In the genomic region with DNA sequence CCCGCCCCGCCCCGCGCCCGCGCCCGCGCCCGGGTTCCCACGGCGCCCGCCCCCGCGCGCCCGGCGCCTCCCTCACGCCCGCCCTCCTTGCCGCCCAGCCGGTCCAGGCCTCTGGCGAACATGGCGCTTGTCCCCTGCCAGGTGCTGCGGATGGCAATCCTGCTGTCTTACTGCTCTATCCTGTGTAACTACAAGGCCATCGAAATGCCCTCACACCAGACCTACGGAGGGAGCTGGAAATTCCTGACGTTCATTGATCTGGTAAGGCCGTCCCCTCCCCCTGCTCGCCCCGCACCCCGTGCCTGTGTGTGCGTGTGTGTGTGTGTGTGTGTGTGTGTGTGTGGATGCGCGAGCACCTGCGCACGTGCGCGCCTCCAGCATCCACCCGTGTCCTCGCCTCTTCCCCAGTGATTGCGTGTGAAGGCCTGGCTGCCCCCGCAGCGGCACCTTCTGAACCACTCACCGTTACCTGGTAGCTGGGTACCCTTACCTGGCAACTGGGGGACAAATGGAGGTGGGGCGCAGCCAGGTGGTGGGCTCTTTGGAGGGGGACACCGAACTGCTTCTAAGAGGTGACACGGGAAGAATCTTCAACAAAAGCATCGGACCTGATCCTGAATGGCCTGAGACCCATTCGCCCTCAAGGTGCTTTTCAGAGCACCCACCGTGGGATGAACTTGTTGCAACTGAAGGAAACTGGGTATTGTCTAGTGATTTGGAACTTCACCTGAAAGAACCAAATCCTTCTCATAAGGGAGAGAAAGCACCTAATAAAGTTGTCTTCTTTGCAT, we compare ENCODE assay signal across 8 cellular contexts. TPM values are rescaled to one million over a fixed set of nuclear protein-coding genes. Genes with fewer than 3 reads are reported as not detected.
DNase-seq lines count a peak whose midpoint lies in the region; ATAC-seq and TF ChIP-seq lines count a peak whose summit lies in the region.

A gene with protein sequence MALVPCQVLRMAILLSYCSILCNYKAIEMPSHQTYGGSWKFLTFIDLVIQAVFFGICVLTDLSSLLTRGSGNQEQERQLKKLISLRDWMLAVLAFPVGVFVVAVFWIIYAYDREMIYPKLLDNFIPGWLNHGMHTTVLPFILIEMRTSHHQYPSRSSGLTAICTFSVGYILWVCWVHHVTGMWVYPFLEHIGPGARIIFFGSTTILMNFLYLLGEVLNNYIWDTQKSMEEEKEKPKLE (plus strand): TSS at position 84 of the 791 bp plus-strand sequence. CDS start 37 bp downstream, at position 121.

- no peaks in the 10 kb centered on the region for H3K9me3 ChIP-seq in endodermal cell (ENCODE audit: control insufficient read depth, low read length)

- H3K36me3 Mint-ChIP-seq in activated CD8-positive, alpha-beta memory T cell treated with anti-CD3 and anti-CD28 coated beads, Interleukin-2, amount 10 ng/mL, durations not matched to agents 7 days and 5 days = peaks cover 1% of the 10 kb centered on the region
- H3K36me3 Mint-ChIP-seq in endodermal cell (ENCODE audit: low read depth) = no peaks in the 10 kb centered on the region

- H3K4me3 Mint-ChIP-seq in activated CD8-positive, alpha-beta memory T cell treated with anti-CD3 and anti-CD28 coated beads, Interleukin-2, amount 10 ng/mL, durations not matched to agents 7 days and 5 days = peak within 1 kb of the TSS; percentile 90
- H3K4me3 Mint-ChIP-seq in endodermal cell = peak within 1 kb of the TSS; percentile 87

- peak; percentile 68 for ATAC-seq in GM18511 (IDR thresholded peaks at IDR 0.05; ENCODE audit: unreplicated experiment)
- ATAC-seq in HG02642 (IDR thresholded peaks at IDR 0.05; ENCODE audit: poor library complexity, unreplicated experiment) = peak; percentile 81
- peak; percentile 81 for ATAC-seq in activated CD8-positive, alpha-beta memory T cell treated with anti-CD3 and anti-CD28 coated beads, Interleukin-2, amount 10 ng/mL, durations not matched to agents 7 days and 5 days

- peak within 1 kb of the TSS; percentile 90 for H3K27ac Mint-ChIP-seq in activated CD8-positive, alpha-beta memory T cell treated with anti-CD3 and anti-CD28 coated beads, Interleukin-2, amount 10 ng/mL, durations not matched to agents 7 days and 5 days
- peak within 1 kb of the TSS; percentile 95 for H3K27ac Mint-ChIP-seq in endodermal cell

- 9 to 47% methylated on average over 10 to 49 of the region's 50 CpGs for WGBS in endodermal cell (ENCODE audit: insufficient coverage in 1 of 2, insufficient read length in 1 of 2), 2 experiments

- H3K4me3 ChIP-seq in endodermal cell (ENCODE audit: low read length) = peak within 1 kb of the TSS; percentile 85

- TF ChIP-seq CTCF in endodermal cell (conservative IDR thresholded peaks at IDR 0.05) = no peak

- H3K27ac ChIP-seq in endodermal cell (ENCODE audit: low read depth, low read length) = peak within 1 kb of the TSS; percentile 56

- peak within 1 kb of the TSS; percentile 56 for H3K9ac ChIP-seq in endodermal cell (ENCODE audit: extremely low read depth, low read length, poor library complexity, severe bottlenecking)

- CTCF ChIA-PET in activated CD8-positive, alpha-beta memory T cell treated with anti-CD3 and anti-CD28 coated beads, Interleukin-2, amount 10 ng/mL, durations not matched to agents 7 days and 5 days (lab: Charles Lee) = interaction anchor here (0.7 to 1.8 kb wide), 7 partner anchors 21 to 782 kb away, joined by 3 to 4 read pairs (median 3); a partner anchor contains a TSS

- H3K36me3 ChIP-seq in endodermal cell (ENCODE audit: control insufficient read depth, insufficient read depth, low read length) = no peaks in the 10 kb centered on the region

- DNase-seq in NCI-H146 treated with DMSO at 0.1 percent for 48 hours (lab: John Stamatoyannopoulos, UW; ENCODE audit: unreplicated experiment) (peak; percentile 47), endodermal cell (peak; percentile 87), myocyte (ENCODE audit: low read depth) (no peak), iPS-NIHi11 (ENCODE audit: low spot score) (no peak)
- peak; percentile 72 for DNase-seq in activated CD8-positive, alpha-beta memory T cell treated with anti-CD3 and anti-CD28 coated beads, Interleukin-2, amount 10 ng/mL, durations not matched to agents 7 days and 5 days
- peak; percentile 44 to 60 for DNase-seq in stimulated activated CD8-positive, alpha-beta memory T cell treated with anti-CD3 and anti-CD28 coated beads, Interleukin-7, amount 100 ng/mL, for 4 hours (ENCODE audit: low read depth in 2 of 2)

- no peaks in the 10 kb centered on the region for H3K9me3 Mint-ChIP-seq in activated CD8-positive, alpha-beta memory T cell treated with anti-CD3 and anti-CD28 coated beads, Interleukin-2, amount 10 ng/mL, durations not matched to agents 7 days and 5 days (ENCODE audit: low read depth)
- H3K9me3 Mint-ChIP-seq in endodermal cell = no peaks in the 10 kb centered on the region

- no peaks in the 10 kb centered on the region for H3K27me3 Mint-ChIP-seq in activated CD8-positive, alpha-beta memory T cell treated with anti-CD3 and anti-CD28 coated beads, Interleukin-2, amount 10 ng/mL, durations not matched to agents 7 days and 5 days
- no peaks in the 10 kb centered on the region for H3K27me3 Mint-ChIP-seq in endodermal cell (ENCODE audit: insufficient read depth)

- H3K27me3 ChIP-seq in endodermal cell (ENCODE audit: control insufficient read depth, insufficient read depth, low read length, poor library complexity, severe bottlenecking) = no peaks in the 10 kb centered on the region

- H3K4me1 Mint-ChIP-seq in activated CD8-positive, alpha-beta memory T cell treated with anti-CD3 and anti-CD28 coated beads, Interleukin-2, amount 10 ng/mL, durations not matched to agents 7 days and 5 days = peaks cover 22% of the 10 kb centered on the region
- peaks cover 19% of the 10 kb centered on the region for H3K4me1 Mint-ChIP-seq in endodermal cell

- H3K4me1 ChIP-seq in endodermal cell (ENCODE audit: control insufficient read depth, insufficient read depth, low read length) = no peaks in the 10 kb centered on the region

RNA-seq across cellular contexts. Expression of the gene that starts here (rescaled TPM):
- total RNA-seq in activated CD8-positive, alpha-beta memory T cell treated with anti-CD3 and anti-CD28 coated beads, Interleukin-2, amount 10 ng/mL, durations not matched to agents 7 days and 5 days = 1 to 10 TPM; 8.8 to 9.2 TPM
- 10 to 100 TPM; 23.0 to 25.2 TPM for total RNA-seq in endodermal cell
- 26.2 TPM for polyA plus RNA-seq in endodermal cell (2013, experiment 1 of 2)
- polyA plus RNA-seq in endodermal cell (2013, experiment 2 of 2) = 25.1 TPM
- total RNA-seq in myocyte = 72.1 and 82.6 TPM in 2 replicates
- 46.9 TPM for polyA plus RNA-seq in myocyte (2012)

Comparison
In these comparisons a context has a peak if more than half of its experiments do, and no peak if none do; other contexts are left out.
1. DNase-seq: peak in NCI-H146 treated with DMSO at 0.1 percent for 48 hours (single experiment), activated CD8-positive, alpha-beta memory T cell treated with anti-CD3 and anti-CD28 coated beads, Interleukin-2, amount 10 ng/mL, durations not matched to agents 7 days and 5 days (single experiment), endodermal cell (single experiment) and stimulated activated CD8-positive, alpha-beta memory T cell treated with anti-CD3 and anti-CD28 coated beads, Interleukin-7, amount 100 ng/mL, for 4 hours (2 of 2); none in myocyte (single experiment) and iPS-NIHi11 (single experiment).
2. Peak in every context shown above with its lines, with median percentiles within 50 percentile points of each other: ATAC-seq.